In genomic region chr1:111334169-111334568, GRCh38 we compare ENCODE assay signal across 8 cellular contexts. TPM values are rescaled to one million over a fixed set of nuclear protein-coding genes. Genes with fewer than 3 reads are reported as not detected.
DNase-seq lines count a peak whose midpoint lies in the region; ATAC-seq, FAIRE-seq and TF ChIP-seq lines count a peak whose summit lies in the region.

No MANE protein-coding gene starts in this region.

- no peak overlapping the region for H3K27ac Mint-ChIP-seq in activated CD4-positive, alpha-beta T cell treated with anti-CD3 and anti-CD28 coated beads for 36 hours
- H3K27ac Mint-ChIP-seq in neural progenitor cell = no peak overlapping the region

- intact Hi-C loops in activated CD4-positive, alpha-beta T cell treated with anti-CD3 and anti-CD28 coated beads for 36 hours (cut with DNase I, micrococcal nuclease) = loop anchor here (1.0 to 5.0 kb wide), 3 partner anchors 111 to 302 kb away; no protein-coding TSS in a partner anchor
- intact Hi-C loops in endothelial cell of umbilical vein (cut with micrococcal nuclease) = no loop called here

- H3K36me3 Mint-ChIP-seq in activated CD4-positive, alpha-beta T cell treated with anti-CD3 and anti-CD28 coated beads for 36 hours (ENCODE audit: low read depth) = peaks cover 1% of the 10 kb centered on the region
- H3K36me3 Mint-ChIP-seq in neural progenitor cell = no peaks in the 10 kb centered on the region

- no peaks in the 10 kb centered on the region for H3K79me2 ChIP-seq in endothelial cell of umbilical vein (ENCODE audit: control insufficient read depth, insufficient read depth, low read length)
- no peaks in the 10 kb centered on the region for H3K79me2 ChIP-seq in neural progenitor cell (ENCODE audit: low read depth)

- no peaks in the 10 kb centered on the region for H4K20me1 ChIP-seq in endothelial cell of umbilical vein (replicated peaks; ENCODE audit: control insufficient read depth, extremely low read depth, insufficient read depth, low read length)
- no peaks in the 10 kb centered on the region for H4K20me1 ChIP-seq in neural progenitor cell (ENCODE audit: low read depth)

- CTCF ChIA-PET in activated CD4-positive, alpha-beta T cell treated with anti-CD3 and anti-CD28 coated beads for 36 hours (lab: Charles Lee) = interaction anchor here (0.6 to 4.9 kb wide), 17 partner anchors 9 to 627 kb away, joined by 3 to 37 read pairs (median 3); partner anchors contain the start of genes CHI3L2, CHIA and LRIF1
- CTCF ChIA-PET in endothelial cell of umbilical vein (lab: Charles Lee) = interaction anchor here (0.9 to 2.2 kb wide), 7 partner anchors 13 to 305 kb away, joined by 3 to 9 read pairs (median 5); no protein-coding TSS in a partner anchor

- POLR2A ChIA-PET in activated CD4-positive, alpha-beta T cell treated with anti-CD3 and anti-CD28 coated beads for 36 hours (lab: Charles Lee) = interaction anchor here (1.1 kb wide), 1 partner anchor 175 kb away, joined by 4 read pairs; no protein-coding TSS in a partner anchor
- POLR2A ChIA-PET in endothelial cell of umbilical vein (lab: Charles Lee) = no interaction called here

- H3K9ac ChIP-seq in endothelial cell of umbilical vein (replicated peaks; ENCODE audit: extremely low read depth, insufficient read depth, low read length) = no peak overlapping the region
- no peak overlapping the region for H3K9ac ChIP-seq in neural progenitor cell

- ATAC-seq in activated CD4-positive, alpha-beta T cell treated with anti-CD3 and anti-CD28 coated beads for 36 hours = peak; percentile 88
- ATAC-seq in HG02678 (IDR thresholded peaks at IDR 0.05; ENCODE audit: unreplicated experiment) (no peak), HG02870 (IDR thresholded peaks at IDR 0.05; ENCODE audit: unreplicated experiment) (no peak)

- no peaks in the 10 kb centered on the region for H3K9me3 ChIP-seq in endothelial cell of umbilical vein (replicated peaks; ENCODE audit: control insufficient read depth, insufficient read depth, low read length)
- no peaks in the 10 kb centered on the region for H3K9me3 ChIP-seq in neural progenitor cell (ENCODE audit: low read depth)

- no peak for FAIRE-seq in endothelial cell of umbilical vein (lab: Jason Lieb, UNC)

- no peak overlapping the region for H3K4me3 ChIP-seq in NB4 (ENCODE audit: low read depth, low read length)
- H3K4me3 ChIP-seq in endothelial cell of umbilical vein (replicated peaks in 1 of 3; ENCODE audit: insufficient read depth in 1 of 3, low read depth in 1 of 3, low read length in 3 of 3) = no peak overlapping the region
- no peak overlapping the region for H3K4me3 ChIP-seq in neural progenitor cell

- H3K4me2 ChIP-seq in endothelial cell of umbilical vein (ENCODE audit: insufficient read depth, low read length) (no peak overlapping the region), neural progenitor cell (no peak overlapping the region)

- H3K36me3 ChIP-seq in endothelial cell of umbilical vein (ENCODE audit: control insufficient read depth in 2 of 2, extremely low read depth in 1 of 2, insufficient read depth in 2 of 2, low read length in 2 of 2) (no peaks in the 10 kb centered on the region), neural progenitor cell (no peaks in the 10 kb centered on the region)

- peaks cover 13% of the 10 kb centered on the region for H3K9me3 Mint-ChIP-seq in activated CD4-positive, alpha-beta T cell treated with anti-CD3 and anti-CD28 coated beads for 36 hours (ENCODE audit: low read depth)
- peaks cover 20% of the 10 kb centered on the region for H3K9me3 Mint-ChIP-seq in neural progenitor cell

- TF ChIP-seq POLR2A in NB4 (IDR thresholded peaks at IDR 0.05; ENCODE audit: extremely low read depth, insufficient read length) = no peak
- no peak for TF ChIP-seq POLR2A in endothelial cell of umbilical vein (IDR thresholded peaks at IDR 0.05; ENCODE audit: low read depth, low read length)

- TF ChIP-seq CTCF in NB4 (IDR thresholded peaks at IDR 0.05; ENCODE audit: low read depth, low read length) (peak; percentile 38), endothelial cell of umbilical vein (IDR thresholded peaks at IDR 0.05; ENCODE audit: extremely low read depth in 1 of 2, insufficient read depth in 1 of 2, low read depth in 1 of 2, low read length in 2 of 2) (no peak), neural progenitor cell (IDR thresholded peaks at IDR 0.05) (peak; percentile 74)

- dilution Hi-C loops in endothelial cell of umbilical vein (cut with MboI; ENCODE audit: extremely low pct_ligation_motif_present, low sequenced_read_pairs) = no loop called here

- BruUV-seq in endothelial cell of umbilical vein (replicated peaks; lab: Mats Ljungman, UMichigan) = no TSS peak

- DNase-seq in GM04504 (ENCODE audit: low read depth) (peak; percentile 21), NB4 (ENCODE audit: low read depth) (peak; percentile 55), endothelial cell of umbilical vein (ENCODE audit: low read depth, low spot score) (peak; percentile 16), neural progenitor cell (ENCODE audit: low spot score) (peak; percentile 64), NCI-H2227 (lab: John Stamatoyannopoulos, UW; ENCODE audit: unreplicated experiment) (no peak)
- peak; percentile 67 for DNase-seq in activated CD4-positive, alpha-beta T cell treated with anti-CD3 and anti-CD28 coated beads for 36 hours

- no peak overlapping the region for H2AFZ ChIP-seq in endothelial cell of umbilical vein (ENCODE audit: low read depth, low read length)
- H2AFZ ChIP-seq in neural progenitor cell (replicated peaks) = no peak overlapping the region

- no peak overlapping the region for H3K4me3 Mint-ChIP-seq in activated CD4-positive, alpha-beta T cell treated with anti-CD3 and anti-CD28 coated beads for 36 hours
- no peak overlapping the region for H3K4me3 Mint-ChIP-seq in neural progenitor cell

- H3K4me1 ChIP-seq in endothelial cell of umbilical vein (ENCODE audit: control insufficient read depth, extremely low read depth, insufficient read depth, low read length) (no peaks in the 10 kb centered on the region), neural progenitor cell (no peaks in the 10 kb centered on the region)

- H3K4me1 Mint-ChIP-seq in activated CD4-positive, alpha-beta T cell treated with anti-CD3 and anti-CD28 coated beads for 36 hours = no peaks in the 10 kb centered on the region
- H3K4me1 Mint-ChIP-seq in neural progenitor cell = no peaks in the 10 kb centered on the region

- H3K27me3 ChIP-seq in endothelial cell of umbilical vein (ENCODE audit: control insufficient read depth in 2 of 2, insufficient read depth in 2 of 2, low read length in 2 of 2) (no peaks in the 10 kb centered on the region), neural progenitor cell (no peaks in the 10 kb centered on the region)

- H3K27me3 Mint-ChIP-seq in activated CD4-positive, alpha-beta T cell treated with anti-CD3 and anti-CD28 coated beads for 36 hours = no peaks in the 10 kb centered on the region
- no peaks in the 10 kb centered on the region for H3K27me3 Mint-ChIP-seq in neural progenitor cell (ENCODE audit: insufficient read depth, low read depth)

- no peaks in the 10 kb centered on the region for H3K9me1 ChIP-seq in endothelial cell of umbilical vein (replicated peaks; ENCODE audit: control insufficient read depth, extremely low read depth, insufficient read depth, low read length)

- H3K27ac ChIP-seq in endothelial cell of umbilical vein (ENCODE audit: insufficient read depth, low read depth, low read length) = no peak overlapping the region
- H3K27ac ChIP-seq in neural progenitor cell = no peak overlapping the region

- H3F3A ChIP-seq in neural progenitor cell (ENCODE audit: low read depth) = no peaks in the 10 kb centered on the region

TF ChIP-seq in endothelial cell of umbilical vein, 7 proteins besides CTCF, POLR2A, EP300 and RAD21:
- TF ChIP-seq JUN (IDR thresholded peaks at IDR 0.05; ENCODE audit: borderline replicate concordance, insufficient read depth, insufficient read length, low read depth) (no peak), EZH2 (IDR thresholded peaks at IDR 0.05; ENCODE audit: borderline replicate concordance, low read depth, low read length, severe bottlenecking) (no peak), FOS (IDR thresholded peaks at IDR 0.05; ENCODE audit: borderline replicate concordance, insufficient read depth, low read length) (no peak), GATA2 (IDR thresholded peaks at IDR 0.05; ENCODE audit: insufficient read depth, insufficient read length, low read depth, low read length) (no peak), POLR2AphosphoS5 (IDR thresholded peaks at IDR 0.05; ENCODE audit: insufficient read depth, low read depth, low read length) (no peak), MYC (IDR thresholded peaks at IDR 0.05; ENCODE audit: low read depth, low read length) (no peak)
- TF ChIP-seq, protein P1, sequence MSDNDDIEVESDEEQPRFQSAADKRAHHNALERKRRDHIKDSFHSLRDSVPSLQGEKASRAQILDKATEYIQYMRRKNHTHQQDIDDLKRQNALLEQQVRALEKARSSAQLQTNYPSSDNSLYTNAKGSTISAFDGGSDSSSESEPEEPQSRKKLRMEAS (IDR thresholded peaks at IDR 0.05; ENCODE audit: insufficient read depth, insufficient read length) = no peak

RNA-seq across cellular contexts. Expression of gene CHIA, which starts 43.5 kb away (rescaled TPM):
- not detected for total RNA-seq in activated CD4-positive, alpha-beta T cell treated with anti-CD3 and anti-CD28 coated beads for 36 hours
- total RNA-seq in endothelial cell of umbilical vein (not detected in 2 replicates), neural progenitor cell (ENCODE audit: low replicate concordance) (not detected in 2 replicates)
- not detected in 2 replicates for polyA plus RNA-seq in endothelial cell of umbilical vein
- polyA plus RNA-seq in endothelial cell of umbilical vein (2011; cell fraction: cytosol; rRNA removed) = not detected in 2 replicates
- not detected in 2 replicates for polyA plus RNA-seq in endothelial cell of umbilical vein (2011; cell fraction: nucleus; rRNA removed)
- polyA plus RNA-seq in endothelial cell of umbilical vein (2012) = not detected in 2 replicates
- not detected in 2 replicates for polyA minus RNA-seq in endothelial cell of umbilical vein
- not detected for polyA minus RNA-seq in endothelial cell of umbilical vein (2011; cell fraction: cytosol; rRNA and poly(A)+ RNA removed)
- polyA minus RNA-seq in endothelial cell of umbilical vein (2011; cell fraction: nucleus; rRNA and poly(A)+ RNA removed) = not detected in 2 replicates

Comparison
In these comparisons a context has a peak if more than half of its experiments do, and no peak if none do; other contexts are left out.
1. CTCF ChIP-seq: peak in NB4 (single experiment) and neural progenitor cell (single experiment); none in endothelial cell of umbilical vein (0 of 2).